Comparison of ENCODE assay signal across 1 cellular context in genomic region chr7:151519765-151520418, GRCh38.
A peak's percentile ranks its signal among the peaks of the same experiment; 100 is the strongest.
TF ChIP-seq lines count a peak whose summit lies in the region.

Gene RHEB, minus strand, starts transcription at chr7:151519895. Its CDS starts 384 bp downstream, at chr7:151519511.

TF ChIP-seq in HEK293, 187 proteins besides CTCF, POLR2A, EP300 and RAD21 (continued from another document):
- TF ChIP-seq TSHZ1 (tag by site-specific recombination; IDR thresholded peaks at IDR 0.05; ENCODE audit: borderline replicate concordance) (no peak), ZBTB20 (tag by site-specific recombination; IDR thresholded peaks at IDR 0.05) (peak; percentile 65; the same call in 1 of the 2 replicates), ZNF48 (tag by site-specific recombination; IDR thresholded peaks at IDR 0.05) (no peak), ZNF433 (tag by site-specific recombination; IDR thresholded peaks at IDR 0.05; ENCODE audit: low read depth) (no peak), WT1 (tag by site-specific recombination; IDR thresholded peaks at IDR 0.05) (no peak), ZNF202 (tag by site-specific recombination; IDR thresholded peaks at IDR 0.05; ENCODE audit: borderline replicate concordance) (no peak), MZF1 (tag by site-specific recombination; IDR thresholded peaks at IDR 0.05; ENCODE audit: borderline replicate concordance) (no peak), ZFP41 (tag by site-specific recombination; IDR thresholded peaks at IDR 0.05; ENCODE audit: borderline replicate concordance) (no peak), ZNF426 (tag by site-specific recombination; IDR thresholded peaks at IDR 0.05) (no peak), ZNF701 (tag by site-specific recombination; IDR thresholded peaks at IDR 0.05) (no peak), ZNF184 (tag by site-specific recombination; IDR thresholded peaks at IDR 0.05) (no peak), SP3 (tag by site-specific recombination; IDR thresholded peaks at IDR 0.05) (peak; percentile 91), ZNF776 (tag by site-specific recombination; IDR thresholded peaks at IDR 0.05; ENCODE audit: borderline replicate concordance) (no peak), ZNF677 (tag by site-specific recombination; IDR thresholded peaks at IDR 0.05) (no peak), ZBTB49 (tag by site-specific recombination; IDR thresholded peaks at IDR 0.05; ENCODE audit: low read depth) (no peak), ZNF398 (tag by site-specific recombination; IDR thresholded peaks at IDR 0.05) (no peak), RBAK (tag by site-specific recombination; IDR thresholded peaks at IDR 0.05) (no peak), ZNF280D (tag by site-specific recombination; IDR thresholded peaks at IDR 0.05) (0 out of 2 replicates have a peak, but pooled peaks have one; percentile 31), ZNF174 (tag by site-specific recombination; IDR thresholded peaks at IDR 0.05) (no peak), SALL2 (tag by site-specific recombination; IDR thresholded peaks at IDR 0.05; ENCODE audit: borderline replicate concordance) (no peak), ZNF843 (tag by site-specific recombination; IDR thresholded peaks at IDR 0.05) (no peak), ZNF792 (tag by site-specific recombination; IDR thresholded peaks at IDR 0.05) (no peak), GLIS1 (tag by site-specific recombination; IDR thresholded peaks at IDR 0.05) (peak; percentile 24; the same call in 1 of the 2 replicates), ZNF639 (tag by site-specific recombination; IDR thresholded peaks at IDR 0.05) (no peak), ZFP69B (tag by site-specific recombination; IDR thresholded peaks at IDR 0.05) (no peak), YY2 (tag by site-specific recombination; IDR thresholded peaks at IDR 0.05) (no peak), PRDM6 (tag by site-specific recombination; IDR thresholded peaks at IDR 0.05) (no peak), ZNF155 (tag by site-specific recombination; IDR thresholded peaks at IDR 0.05) (no peak), ZNF223 (tag by site-specific recombination; IDR thresholded peaks at IDR 0.05) (no peak), ZNF350 (tag by site-specific recombination; IDR thresholded peaks at IDR 0.05) (peak; percentile 66), ZNF16 (tag by site-specific recombination; IDR thresholded peaks at IDR 0.05; ENCODE audit: low read depth) (no peak), ZSCAN23 (tag by site-specific recombination; IDR thresholded peaks at IDR 0.05) (no peak), ZNF707 (tag by site-specific recombination; IDR thresholded peaks at IDR 0.05) (no peak), PBX3 (CRISPR knock-in tag; IDR thresholded peaks at IDR 0.05) (0 out of 2 replicates have a peak, but pooled peaks have one; percentile 16), ZBTB10 (tag by site-specific recombination; IDR thresholded peaks at IDR 0.05) (peak; percentile 74; the same call in 1 of the 2 replicates), OSR2 (tag by site-specific recombination; IDR thresholded peaks at IDR 0.05) (peak; percentile 78)
